ENCODE assay signal across 8 cellular contexts in the genomic region with DNA sequence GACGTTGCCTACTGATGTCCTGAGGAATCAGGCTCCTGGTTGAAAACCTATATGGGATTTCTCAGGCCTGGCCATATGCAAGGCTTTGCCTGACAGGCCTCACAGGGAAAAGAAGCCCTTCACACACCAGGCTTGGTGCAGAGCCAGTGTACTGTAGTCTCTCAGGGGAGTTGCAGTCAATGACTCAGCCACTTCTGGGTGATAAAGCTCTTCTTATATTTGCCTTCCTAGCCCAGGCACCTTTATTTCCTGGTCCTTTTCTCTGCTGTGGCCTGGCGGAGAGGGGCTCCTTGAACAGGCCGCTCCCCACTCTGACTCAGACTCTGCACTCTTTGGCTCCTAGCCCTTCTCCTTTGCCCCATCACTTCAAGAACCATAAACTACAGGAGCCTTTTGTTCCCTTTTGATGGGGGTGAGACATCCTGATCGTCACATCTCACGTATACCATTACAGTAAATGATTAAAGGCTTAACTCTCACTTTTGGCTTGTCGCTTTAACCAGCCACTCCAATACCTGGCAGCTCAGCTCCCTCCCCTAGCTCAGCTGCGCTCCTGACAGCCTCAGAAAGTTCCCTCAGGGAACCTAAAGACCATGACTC. TPM values are rescaled to one million over a fixed set of nuclear protein-coding genes. Genes with fewer than 3 reads are reported as not detected.
DNase-seq lines count a peak whose midpoint lies in the region; ATAC-seq and TF ChIP-seq lines count a peak whose summit lies in the region.

No MANE protein-coding gene starts in this region.

- TF ChIP-seq CTCF in RWPE1 (conservative IDR thresholded peaks at IDR 0.05; ENCODE audit: low read depth), result no peak

- peak; percentile 98 for DNase-seq in DMS153 treated with DMSO at 0.1 percent for 48 hours (lab: John Stamatoyannopoulos, UW; ENCODE audit: unreplicated experiment)
- DNase-seq in RWPE1 (ENCODE audit: low spot score), result peak; percentile 74
- DNase-seq in foreskin melanocyte, result peak; percentile 26
- DNase-seq in NCI-H1048 (lab: John Stamatoyannopoulos, UW), result no peak
- DNase-seq in stimulated activated CD4-positive, alpha-beta T cell treated with anti-CD3 and anti-CD28 coated beads, Interleukin-15, amount 100 ng/mL, for 24 hours, result no peak
- no peak for DNase-seq in immature natural killer cell

- peak overlapping the region; percentile 65 for H3K9ac ChIP-seq in skeletal muscle satellite cell (ENCODE audit: low read depth, low read length)

- H3K4me3 Mint-ChIP-seq in immature natural killer cell, result no peak overlapping the region

- no peak overlapping the region for H3K27ac Mint-ChIP-seq in immature natural killer cell

- POLR2A ChIA-PET in RWPE1 (lab: Yijun Ruan, JAX; ENCODE audit: low non-redundant PET), result no interaction called here

- no peaks in the 10 kb centered on the region for H3K27me3 ChIP-seq in skeletal muscle satellite cell (ENCODE audit: control insufficient read depth, insufficient read depth, low read length)

- peak overlapping the region; percentile 90 for H3K27ac ChIP-seq in RWPE1

- H3K4me3 ChIP-seq in skeletal muscle satellite cell (ENCODE audit: low read length), result peak overlapping the region; percentile 45

- no peaks in the 10 kb centered on the region for H3K9me3 ChIP-seq in skeletal muscle satellite cell (replicated peaks; ENCODE audit: low read length)

- peak overlapping the region; percentile 63 for H3K4me2 ChIP-seq in skeletal muscle satellite cell (ENCODE audit: low read length)

- ATAC-seq in HG03354 (IDR thresholded peaks at IDR 0.05; ENCODE audit: poor library complexity, severe bottlenecking, unreplicated experiment), result peak; percentile 78

- H3K36me3 ChIP-seq in skeletal muscle satellite cell (ENCODE audit: insufficient read depth, low read length), result no peaks in the 10 kb centered on the region

- peaks cover 0 to 14% (median 9%) of the 10 kb centered on the region in 3 donors for H3K36me3 Mint-ChIP-seq in immature natural killer cell

- peaks cover 23% of the 10 kb centered on the region for H3K4me1 ChIP-seq in skeletal muscle satellite cell (ENCODE audit: control insufficient read depth, insufficient read depth, low read length)

- no peaks in the 10 kb centered on the region for H3K9me3 Mint-ChIP-seq in immature natural killer cell

- no peaks in the 10 kb centered on the region for H3K4me1 Mint-ChIP-seq in immature natural killer cell

- H3K27me3 Mint-ChIP-seq in immature natural killer cell (ENCODE audit: low read depth in 3 of 3), result peaks cover 0 to 2% (median 0%) of the 10 kb centered on the region in 3 donors

- CTCF ChIA-PET in RWPE1 (lab: Yijun Ruan, JAX), result no interaction called here

RNA-seq across cellular contexts. Expression of a gene that starts 33.5 kb away (rescaled TPM):
- 21.8 and 22.6 TPM in 2 replicates for total RNA-seq in skeletal muscle satellite cell (2012; rRNA removed)
- 1 to 10 TPM; 1.6 to 2.5 (median 1.8) TPM for polyA plus RNA-seq in immature natural killer cell

Comparison
In these comparisons a context has a peak if more than half of its experiments do, and no peak if none do; other contexts are left out.
1. DNase-seq: peak in DMS153 treated with DMSO at 0.1 percent for 48 hours (single experiment), RWPE1 (single experiment) and foreskin melanocyte (single experiment); none in NCI-H1048 (single experiment), stimulated activated CD4-positive, alpha-beta T cell treated with anti-CD3 and anti-CD28 coated beads, Interleukin-15, amount 100 ng/mL, for 24 hours (single experiment) and immature natural killer cell (0 of 3).